In genomic region chr18:38611036-38611964, GRCh38 we compare ENCODE assay signal across 11 cellular contexts.
A peak's percentile ranks its signal among the peaks of the same experiment; 100 is the strongest.
DNase-seq lines count a peak whose midpoint lies in the region; ATAC-seq and TF ChIP-seq lines count a peak whose summit lies in the region.
"Had no signal": no experiment of that assay in that cellular context is flagged by ENCODE, and none has a peak within 500 bp of the region (broad histone marks: within the 10 kb centered on the region; RNA-seq: fewer than 3 reads in every experiment).

No MANE protein-coding gene starts in this region.

- intact Hi-C loops in mucosa of descending colon (cut with DNase I, micrococcal nuclease) = no loop called here

- DNase-seq in GM12865 (ENCODE audit: low read depth) = peak; percentile 92
- DNase-seq in GM19240 (ENCODE audit: insufficient read length, low spot score) = peak; percentile 1
- DNase-seq in nucleus accumbens (lab: John Stamatoyannopoulos, UW) = no peak
- no peak for DNase-seq in mucosa of descending colon
- DNase-seq in erythroblast (lab: John Stamatoyannopoulos, UW) = no peak
- no peak for DNase-seq in putamen (ENCODE audit: low spot score)
- DNase-seq: body of pancreas, pancreas had no signal

- no peak for TF ChIP-seq CTCF in GM12865 (IDR thresholded peaks at IDR 0.05; ENCODE audit: insufficient read depth, low read depth, low read length, missing control alignments)
- TF ChIP-seq CTCF in OCI-LY3 (IDR thresholded peaks at IDR 0.05; ENCODE audit: low read depth, low read length) = no peak
- TF ChIP-seq CTCF in mucosa of descending colon (IDR thresholded peaks at IDR 0.05) = no peak

- H3K9me3 ChIP-seq in OCI-LY3 (ENCODE audit: insufficient read depth, low read length) (0 out of 2 replicates have a peak, but pooled peaks cover 8% of the 10 kb centered on the region), mucosa of descending colon (peaks cover 21% of the 10 kb centered on the region)
- H3K9me3 ChIP-seq: body of pancreas, gastroesophageal sphincter, pancreas had no signal

- H3K4me1 ChIP-seq in OCI-LY3 (ENCODE audit: low read length) = peaks cover 68% of the 10 kb centered on the region
- H3K4me1 ChIP-seq in mucosa of descending colon (ENCODE audit: low read depth) = no peaks in the 10 kb centered on the region
- H3K4me1 ChIP-seq: body of pancreas, gastroesophageal sphincter, pancreas had no signal

- H3K4me2 ChIP-seq in OCI-LY3 (ENCODE audit: low read length) = peak overlapping the region; percentile 64

- H2AFZ ChIP-seq in OCI-LY3 (ENCODE audit: low read depth, low read length) = no peak overlapping the region

- no peaks in the 10 kb centered on the region for H3K27me3 ChIP-seq in OCI-LY3 (ENCODE audit: low read depth, low read length)
- H3K27me3 ChIP-seq: body of pancreas, gastroesophageal sphincter, pancreas had no signal

- H3K9ac ChIP-seq in OCI-LY3 (ENCODE audit: low read length) = peak overlapping the region; percentile 58

- H3K79me2 ChIP-seq in OCI-LY3 (ENCODE audit: low read length) = no peaks in the 10 kb centered on the region

- ATAC-seq in HG02970 (IDR thresholded peaks at IDR 0.05; ENCODE audit: low FRiP score, unreplicated experiment) (peak; percentile 87), mucosa of descending colon (no peak)
- ATAC-seq: body of pancreas, gastroesophageal sphincter, pancreas had no signal

- H4K20me1 ChIP-seq in OCI-LY3 (ENCODE audit: insufficient read depth, low read length) = no peaks in the 10 kb centered on the region

- H3K4me3 ChIP-seq in GM12865 (ENCODE audit: low read depth, low read length) = no peak overlapping the region
- peak overlapping the region; percentile 33 for H3K4me3 ChIP-seq in OCI-LY3 (ENCODE audit: low read length)
- no peak overlapping the region for H3K4me3 ChIP-seq in mucosa of descending colon
- H3K4me3 ChIP-seq: body of pancreas, gastroesophageal sphincter, pancreas had no signal

- H3K27ac ChIP-seq in OCI-LY3 (ENCODE audit: low read length) = peak overlapping the region; percentile 98
- H3K27ac ChIP-seq: body of pancreas, gastroesophageal sphincter, pancreas had no signal

- TF ChIP-seq POLR2A in erythroblast (IDR thresholded peaks at IDR 0.05; ENCODE audit: low read length) = no peak

- H3K36me3 ChIP-seq in OCI-LY3 (replicated peaks; ENCODE audit: low read depth, low read length) = peaks cover 58% of the 10 kb centered on the region
- no peaks in the 10 kb centered on the region for H3K36me3 ChIP-seq in mucosa of descending colon (ENCODE audit: low read depth)
- H3K36me3 ChIP-seq: gastroesophageal sphincter, pancreas had no signal

Comparison
In these comparisons a context has a peak if more than half of its experiments do, and no peak if none do; other contexts are left out.
1. DNase-seq: peak in GM12865 (single experiment) and GM19240 (single experiment); none in nucleus accumbens (0 of 56), mucosa of descending colon (0 of 3), erythroblast (0 of 2) and putamen (single experiment).